ENCODE assay signal across 8 cellular contexts in the genomic region with DNA sequence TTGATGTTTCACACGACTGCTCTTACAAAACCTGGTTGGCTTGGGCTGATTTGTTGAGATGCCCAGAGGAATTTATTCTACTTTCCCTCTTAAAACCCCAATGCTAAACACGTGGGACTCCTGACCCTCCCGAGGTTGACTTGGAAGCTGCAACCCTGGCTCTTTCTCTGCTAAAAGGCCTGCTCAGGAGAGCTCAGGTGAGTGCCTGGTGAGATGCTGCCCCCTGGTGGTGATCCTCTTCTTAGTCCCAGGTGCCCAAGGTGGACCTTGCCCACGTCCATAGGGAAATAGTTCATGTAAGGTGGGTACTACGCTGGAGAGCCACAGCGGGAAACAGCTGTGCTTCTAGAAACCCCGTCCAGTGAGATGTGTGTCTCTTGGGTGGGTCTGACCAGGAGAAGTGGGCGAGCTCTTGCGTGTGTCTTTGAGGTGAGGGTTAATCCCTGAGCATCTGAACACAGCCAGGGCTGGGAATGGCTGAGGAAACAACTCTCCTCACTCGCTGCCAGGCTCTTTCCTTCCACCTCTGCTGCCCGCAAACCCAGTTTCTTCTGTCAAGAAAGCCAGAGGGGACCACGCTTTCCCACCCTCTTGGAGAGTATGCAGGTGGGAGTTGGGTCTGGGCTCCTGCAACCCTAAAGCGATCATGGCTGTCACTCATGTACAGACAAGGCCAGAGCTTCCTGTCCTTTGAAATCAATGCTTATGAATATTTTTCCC. TPM values are rescaled to one million over a fixed set of nuclear protein-coding genes. Genes with fewer than 3 reads are reported as not detected.
DNase-seq lines count a peak whose midpoint lies in the region; ATAC-seq, FAIRE-seq and TF ChIP-seq lines count a peak whose summit lies in the region.

No MANE protein-coding gene starts in this region.

- H3K4me3 ChIP-seq in pancreas = no peak overlapping the region

- no peaks in the 10 kb centered on the region for H3K27me3 ChIP-seq in pancreas

- 38 to 42% methylated on average over 13 of the region's 13 CpGs for WGBS in pancreas, 2 donors

- no peaks in the 10 kb centered on the region for H3K4me1 ChIP-seq in pancreas

- no peak overlapping the region for H3K27ac ChIP-seq in pancreas

- no peak for FAIRE-seq in pancreas (lab: Jason Lieb, UNC)

- no peaks in the 10 kb centered on the region for H3K36me3 ChIP-seq in pancreas

- no peaks in the 10 kb centered on the region for H3K9me3 ChIP-seq in pancreas

- intact Hi-C loops in pancreas (cut with DNase I) = no loop called here

- ATAC-seq in HG02798 (IDR thresholded peaks at IDR 0.05; ENCODE audit: poor library complexity, unreplicated experiment) = peak; percentile 64
- peak; percentile 63 to 93 (median 86) for ATAC-seq in pancreas
- ATAC-seq in HG03565 (IDR thresholded peaks at IDR 0.05; ENCODE audit: unreplicated experiment) = no peak
- no peak for ATAC-seq in GM21447 (IDR thresholded peaks at IDR 0.05; ENCODE audit: unreplicated experiment)

- in situ Hi-C loops in G401 (cut with HindIII; ENCODE audit: low sequenced_read_pairs) = no loop called here

- DNase-seq in G401 (ENCODE audit: low spot score) = peak; percentile 64
- peak; percentile 91 for DNase-seq in NCI-H510A treated with DMSO at 0.1 percent for 48 hours (lab: John Stamatoyannopoulos, UW)
- peak; percentile 46 for DNase-seq in activated T-cell treated with anti-CD3 and anti-CD28 coated beads for 48 hours (ENCODE audit: low read depth)
- DNase-seq in germinal center (ENCODE audit: low spot score) = peak; percentile 67
- peak; percentile 48 to 85 (median 70) for DNase-seq in pancreas

- peak; percentile 53 to 72 (median 64) for TF ChIP-seq CTCF in pancreas (IDR thresholded peaks at IDR 0.05)

RNA-seq across cellular contexts. Expression of a gene that starts 25.5 kb away (rescaled TPM):
- 16.4 and 25.4 TPM in 2 replicates for total RNA-seq in G401 (2014; rRNA removed; shearing (Covaris generic))
- total RNA-seq in pancreas = 10 to 100 TPM in 1 of 6 donors, 1 to 10 TPM in 5; 2.0 to 21.1 (median 4.6) TPM
- polyA plus RNA-seq in pancreas = 1 to 10 TPM; 2.6 to 4.7 TPM

Comparison
In these comparisons a context has a peak if more than half of its experiments do, and no peak if none do; other contexts are left out.
1. ATAC-seq: peak in HG02798 (single experiment) and pancreas (4 of 4); none in HG03565 (single experiment) and GM21447 (single experiment).
2. Peak in every context shown above with its lines, with median percentiles within 50 percentile points of each other: DNase-seq.